ENCODE assay signal across 12 cellular contexts in the genomic region with DNA sequence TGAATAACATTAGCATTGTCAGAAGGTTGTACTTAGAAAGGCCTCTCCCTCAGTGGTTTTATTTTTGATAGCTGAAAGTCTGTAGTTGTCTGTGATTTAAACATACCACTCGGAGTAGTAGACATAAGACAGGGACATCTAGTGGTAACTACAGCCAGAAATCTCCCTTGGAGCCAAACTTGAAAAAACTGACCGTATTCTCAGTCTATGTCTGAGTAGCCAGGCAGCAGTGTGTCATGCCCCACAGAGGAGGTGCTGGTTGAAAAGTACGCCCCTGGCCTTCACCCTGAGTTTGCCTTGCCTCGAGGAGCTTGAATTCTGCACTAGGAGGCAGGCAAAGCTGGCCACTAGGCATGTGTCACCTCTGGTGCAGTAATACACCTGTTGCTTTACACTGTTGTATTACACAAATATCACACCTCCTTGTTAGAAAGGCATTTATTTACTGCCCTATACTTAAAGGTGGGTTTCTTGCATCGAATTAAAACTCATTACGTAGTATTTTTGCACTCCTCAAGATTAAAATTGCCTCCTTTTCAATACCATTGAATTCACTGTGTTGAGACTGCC. TPM values are rescaled to one million over a fixed set of nuclear protein-coding genes. Genes with fewer than 3 reads are reported as not detected.
A peak's percentile ranks its signal among the peaks of the same experiment; 100 is the strongest.
DNase-seq lines count a peak whose midpoint lies in the region; ATAC-seq and TF ChIP-seq lines count a peak whose summit lies in the region.
"Had no signal": no experiment of that assay in that cellular context is flagged by ENCODE, and none has a peak within 500 bp of the region (broad histone marks: within the 10 kb centered on the region; RNA-seq: fewer than 3 reads in every experiment).

No MANE protein-coding gene starts in this region.

- no peaks in the 10 kb centered on the region for H3K27me3 ChIP-seq in BJ (ENCODE audit: control insufficient read depth, insufficient read depth, low read length)
- H3K27me3 ChIP-seq: heart right ventricle, upper lobe of left lung had no signal

- ATAC-seq in mucosa of descending colon: no peak
- ATAC-seq: heart right ventricle had no signal

- POLR2A ChIA-PET in BJ (lab: Charles Lee): no interaction called here

- H3K9me3 ChIP-seq in mucosa of descending colon: no peaks in the 10 kb centered on the region
- H3K9me3 ChIP-seq: heart right ventricle, upper lobe of left lung had no signal

- TF ChIP-seq CTCF in BJ (IDR thresholded peaks at IDR 0.05; ENCODE audit: insufficient read depth, low read depth, low read length) (peak; percentile 29; the same call in 1 of the 2 replicates), astrocyte of the cerebellum (IDR thresholded peaks at IDR 0.05; ENCODE audit: low read depth, low read length, missing control alignments) (peak; percentile 54), mucosa of descending colon (IDR thresholded peaks at IDR 0.05) (no peak)

- H3K4me1 ChIP-seq in mucosa of descending colon (ENCODE audit: low read depth): no peaks in the 10 kb centered on the region

- peaks cover 13% of the 10 kb centered on the region for H3K36me3 ChIP-seq in BJ (ENCODE audit: control insufficient read depth, insufficient read depth, low read length)
- no peaks in the 10 kb centered on the region for H3K36me3 ChIP-seq in mucosa of descending colon (ENCODE audit: low read depth)

- intact Hi-C loops in mucosa of descending colon (cut with DNase I, micrococcal nuclease): no loop called here

- CTCF ChIA-PET in BJ (lab: Yijun Ruan, JAX): interaction anchor here (1.9 kb wide), 1 partner anchor 12 kb away, joined by 8 read pairs; no protein-coding TSS in a partner anchor

- DNase-seq in BJ (ENCODE audit: low read depth): no peak
- DNase-seq in HuH-7 (ENCODE audit: low spot score): peak; percentile 30
- no peak for DNase-seq in astrocyte of the cerebellum (ENCODE audit: low read depth)
- DNase-seq in left kidney (ENCODE audit: low read depth, low spot score): peak; percentile 27
- no peak for DNase-seq in HCEC 1CT
- no peak for DNase-seq in mucosa of descending colon
- no peak for DNase-seq in NCI-H2107 treated with DMSO at 0.1 percent for 48 hours (lab: John Stamatoyannopoulos, UW; ENCODE audit: unreplicated experiment)
- DNase-seq in activated effector memory CD4-positive, alpha-beta T cell treated with Interleukin-2 at 50 U/mL for 16 hours: no peak
- DNase-seq: heart right ventricle, midbrain, NCI-H146, upper lobe of left lung had no signal

- H3K4me3 ChIP-seq in BJ (ENCODE audit: low read depth, low read length) (no peak overlapping the region), astrocyte of the cerebellum (ENCODE audit: low read depth, low read length) (no peak overlapping the region), mucosa of descending colon (no peak overlapping the region)
- H3K4me3 ChIP-seq: heart right ventricle, upper lobe of left lung had no signal

- in situ Hi-C loops in astrocyte of the cerebellum (cut with HindIII; ENCODE audit: low sequenced_read_pairs): no loop called here

RNA-seq across cellular contexts. Expression of a gene that starts 20.8 kb away (rescaled TPM):
- polyA plus RNA-seq in BJ (2011; rRNA removed): 14.5 and 14.7 TPM in 2 replicates
- 11.3 and 18.7 TPM in 2 replicates for polyA minus RNA-seq in BJ (2011; rRNA and poly(A)+ RNA removed)
- total RNA-seq in mucosa of descending colon: 10 to 100 TPM in 2 of 3 donors, 1 to 10 TPM in 1; 8.1 to 13.3 (median 11.0) TPM

Comparison
In these comparisons a context has a peak if more than half of its experiments do, and no peak if none do; other contexts are left out.
1. DNase-seq: peak in HuH-7 (single experiment) and left kidney (single experiment); none in BJ (single experiment), astrocyte of the cerebellum (single experiment), HCEC 1CT (single experiment), mucosa of descending colon (0 of 3), NCI-H2107 treated with DMSO at 0.1 percent for 48 hours (single experiment) and activated effector memory CD4-positive, alpha-beta T cell treated with Interleukin-2 at 50 U/mL for 16 hours (single experiment).